Comparison of ENCODE assay signal across 38 cellular contexts in the genomic region with DNA sequence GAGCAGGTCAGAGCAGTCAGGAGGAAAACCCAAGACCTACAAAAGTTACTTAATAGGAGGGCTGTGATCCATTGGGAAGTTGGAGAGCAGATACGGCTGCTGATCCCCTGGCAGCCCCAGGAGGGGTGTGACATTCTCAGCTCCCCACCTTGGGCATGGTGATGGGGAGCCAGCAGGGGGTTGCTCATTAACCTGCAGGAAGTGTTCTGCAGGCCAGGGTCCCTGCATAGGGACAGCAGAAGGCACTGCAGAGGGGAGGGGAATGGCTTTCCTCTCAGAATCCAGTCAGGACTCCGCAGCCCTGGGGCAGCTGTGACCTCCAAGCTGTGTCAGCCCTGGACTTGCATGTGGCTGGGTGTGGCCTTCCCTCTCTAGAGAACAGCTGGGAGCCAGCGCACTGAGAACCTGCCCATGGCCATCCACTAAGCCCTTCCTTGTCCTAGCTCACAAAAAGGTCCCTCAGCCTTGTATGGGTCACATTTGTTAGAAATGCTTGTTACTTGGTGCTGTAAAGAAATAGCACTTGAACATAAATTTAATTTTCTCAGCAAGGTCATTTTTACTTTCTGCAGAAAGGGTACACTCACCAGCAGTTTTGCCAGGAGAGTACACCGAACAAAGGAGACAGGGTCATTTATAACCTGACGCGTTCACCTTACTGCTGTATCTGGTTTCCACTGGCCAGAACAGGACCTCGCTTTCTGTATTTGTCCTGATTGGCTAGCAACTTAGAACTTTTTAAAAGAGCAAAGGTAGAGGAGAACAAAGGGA.
"Had no signal": no experiment of that assay in that cellular context is flagged by ENCODE, and none has a peak within 500 bp of the region (broad histone marks: within the 10 kb centered on the region; RNA-seq: fewer than 3 reads in every experiment).

No MANE protein-coding gene starts in this region.

- H3K4me3 ChIP-seq: adrenal gland, body of pancreas, gastrocnemius medialis, heart left ventricle had no signal

- ATAC-seq: activated CD4-positive, alpha-beta T cell treated with anti-CD3 and anti-CD28 coated beads for 36 hours; activated naive CD8-positive, alpha-beta T cell treated with anti-CD3 and anti-CD28 coated beads, Interleukin-2, amount 50 U/mL, for 24 hours; body of pancreas; effector memory CD8-positive, alpha-beta T cell; foreskin keratinocyte; gastrocnemius medialis; heart left ventricle; T-helper 17 cell had no signal

- H3K4me1 ChIP-seq: adrenal gland, foreskin keratinocyte, gastrocnemius medialis had no signal

- H3K4me1 Mint-ChIP-seq: activated CD4-positive, alpha-beta T cell treated with anti-CD3 and anti-CD28 coated beads for 36 hours; activated naive CD4-positive, alpha-beta T cell treated with anti-CD3 and anti-CD28 coated beads, Interleukin-2, amount 50 U/mL, for 24 hours; activated naive CD8-positive, alpha-beta T cell treated with anti-CD3 and anti-CD28 coated beads for 36 hours; activated naive CD8-positive, alpha-beta T cell treated with anti-CD3 and anti-CD28 coated beads, Interleukin-2, amount 50 U/mL, for 24 hours; T-helper 17 cell had no signal

- H3K36me3 Mint-ChIP-seq: activated naive CD4-positive, alpha-beta T cell treated with anti-CD3 and anti-CD28 coated beads, Interleukin-2, amount 50 U/mL, for 24 hours; activated naive CD8-positive, alpha-beta T cell treated with anti-CD3 and anti-CD28 coated beads for 36 hours had no signal

- H3K27ac ChIP-seq: adrenal gland, body of pancreas, epithelial cell of prostate, foreskin keratinocyte, gastrocnemius medialis, heart left ventricle, WERI-Rb-1 had no signal

- H3K27me3 ChIP-seq: adrenal gland, body of pancreas, gastrocnemius medialis, heart left ventricle had no signal

- FAIRE-seq: colon, endometrium, endothelial cell of umbilical vein had no signal

- H3K9me3 ChIP-seq: adrenal gland, gastrocnemius medialis had no signal

- DNase-seq: activated CD4-positive, alpha-beta memory T cell treated with anti-CD3 and anti-CD28 coated beads, Interleukin-2, amount 10 ng/mL, durations not matched to agents 7 days and 5 days; activated CD4-positive, alpha-beta T cell treated with anti-CD3 and anti-CD28 coated beads for 36 hours; activated CD4-positive, alpha-beta T cell treated with anti-CD3 and anti-CD28 coated beads, Interleukin-2, amount 10 ng/mL, durations not matched to agents 7 days and 5 days; activated CD4-positive, alpha-beta T cell treated with anti-CD3 and anti-CD28 coated beads, Interleukin-2, amount 50 U/mL, for 4 hours; activated CD4-positive, CD25-positive, alpha-beta regulatory T cell; activated CD4-positive, CD25-positive, alpha-beta regulatory T cell treated with anti-CD3 and anti-CD28 coated beads, Interleukin-2, amount 50 U/mL, for 72 hours; activated CD8-positive, alpha-beta memory T cell treated with anti-CD3 and anti-CD28 coated beads, Interleukin-2, amount 50 U/mL, for 4 hours; activated effector memory CD4-positive, alpha-beta T cell treated with anti-CD3 and anti-CD28 coated beads, Interleukin-2, amount 50 U/mL, for 16 hours; activated naive CD4-positive, alpha-beta T cell treated with anti-CD3 and anti-CD28 coated beads for 36 hours; activated naive CD8-positive, alpha-beta T cell treated with anti-CD3 and anti-CD28 coated beads for 36 hours; activated naive CD8-positive, alpha-beta T cell treated with anti-CD3 and anti-CD28 coated beads, Interleukin-2, amount 50 U/mL, for 24 hours; activated T-cell treated with anti-CD3 and anti-CD28 coated beads, Interleukin-2, amount 50 U/mL, for 1 hour; activated T-cell treated with anti-CD3 and anti-CD28 coated beads, Interleukin-2, amount 50 U/mL, for 48 hours; adrenal gland; amygdala; aorta; body of pancreas; caudate nucleus; cortex of kidney; dermis blood vessel endothelial cell; effector CD4-positive, alpha-beta T cell; effector memory CD8-positive, alpha-beta T cell; foreskin keratinocyte; gastrocnemius medialis; glutamatergic neuron; heart left ventricle; hypothalamus; T-helper 17 cell; T1000; WERI-Rb-1 had no signal

- H3K36me3 ChIP-seq: adrenal gland, gastrocnemius medialis, heart left ventricle had no signal

- H3K4me3 Mint-ChIP-seq: activated CD4-positive, alpha-beta memory T cell treated with anti-CD3 and anti-CD28 coated beads, Interleukin-2, amount 10 ng/mL, durations not matched to agents 7 days and 5 days; activated CD4-positive, alpha-beta T cell treated with anti-CD3 and anti-CD28 coated beads for 36 hours; activated CD4-positive, alpha-beta T cell treated with anti-CD3 and anti-CD28 coated beads, Interleukin-2, amount 10 ng/mL, durations not matched to agents 7 days and 5 days; activated naive CD4-positive, alpha-beta T cell treated with anti-CD3 and anti-CD28 coated beads for 36 hours; activated naive CD4-positive, alpha-beta T cell treated with anti-CD3 and anti-CD28 coated beads, Interleukin-2, amount 50 U/mL, for 24 hours; activated naive CD8-positive, alpha-beta T cell treated with anti-CD3 and anti-CD28 coated beads for 36 hours; activated naive CD8-positive, alpha-beta T cell treated with anti-CD3 and anti-CD28 coated beads, Interleukin-2, amount 50 U/mL, for 24 hours; activated T-helper 1 cell treated with anti-CD3 and anti-CD28 coated beads, Interleukin-12 subunit alpha, Interleukin-12 subunit beta, Interleukin-2, Interleukin-4 antibody, amounts not matched to agents 30 ng/mL and 10 ng/mL and 1 ng/mL, durations not matched to agents 14 hours and 24 hours and 36 hours; effector memory CD8-positive, alpha-beta T cell; T-helper 17 cell; T-helper 2 cell treated with Interferon-gamma antibody and Interleukin-4, amounts not matched to agents 5 μg/mL and 100 μg/mL, for 36 hours had no signal

- H3K27me3 Mint-ChIP-seq: activated CD4-positive, alpha-beta T cell treated with anti-CD3 and anti-CD28 coated beads, Interleukin-2, amount 10 ng/mL, durations not matched to agents 7 days and 5 days; activated naive CD8-positive, alpha-beta T cell treated with anti-CD3 and anti-CD28 coated beads for 36 hours had no signal

- H3K27ac Mint-ChIP-seq: activated CD4-positive, alpha-beta memory T cell treated with anti-CD3 and anti-CD28 coated beads, Interleukin-2, amount 10 ng/mL, durations not matched to agents 7 days and 5 days; activated CD4-positive, alpha-beta T cell treated with anti-CD3 and anti-CD28 coated beads for 36 hours; activated CD4-positive, alpha-beta T cell treated with anti-CD3 and anti-CD28 coated beads, Interleukin-2, amount 10 ng/mL, durations not matched to agents 7 days and 5 days; activated naive CD4-positive, alpha-beta T cell treated with anti-CD3 and anti-CD28 coated beads for 36 hours; activated naive CD4-positive, alpha-beta T cell treated with anti-CD3 and anti-CD28 coated beads, Interleukin-2, amount 50 U/mL, for 24 hours; activated naive CD8-positive, alpha-beta T cell treated with anti-CD3 and anti-CD28 coated beads for 36 hours; activated naive CD8-positive, alpha-beta T cell treated with anti-CD3 and anti-CD28 coated beads, Interleukin-2, amount 50 U/mL, for 24 hours; activated T-helper 1 cell treated with anti-CD3 and anti-CD28 coated beads, Interleukin-12 subunit alpha, Interleukin-12 subunit beta, Interleukin-2, Interleukin-4 antibody, amounts not matched to agents 30 ng/mL and 10 ng/mL and 1 ng/mL, durations not matched to agents 14 hours and 24 hours and 36 hours; activated T-helper 2 cell treated with anti-CD3 and anti-CD28 coated beads, Interferon-gamma antibody, Interleukin-2, Interleukin-4, amounts not matched to agents 10 μg/mL and 5 μg/mL and 100 μg/mL, durations not matched to agents 14 hours and 24 hours and 36 hours; effector memory CD8-positive, alpha-beta T cell; T-helper 17 cell; T-helper 2 cell treated with Interferon-gamma antibody and Interleukin-4, amounts not matched to agents 5 μg/mL and 100 μg/mL, for 36 hours had no signal
